In the genomic region with DNA sequence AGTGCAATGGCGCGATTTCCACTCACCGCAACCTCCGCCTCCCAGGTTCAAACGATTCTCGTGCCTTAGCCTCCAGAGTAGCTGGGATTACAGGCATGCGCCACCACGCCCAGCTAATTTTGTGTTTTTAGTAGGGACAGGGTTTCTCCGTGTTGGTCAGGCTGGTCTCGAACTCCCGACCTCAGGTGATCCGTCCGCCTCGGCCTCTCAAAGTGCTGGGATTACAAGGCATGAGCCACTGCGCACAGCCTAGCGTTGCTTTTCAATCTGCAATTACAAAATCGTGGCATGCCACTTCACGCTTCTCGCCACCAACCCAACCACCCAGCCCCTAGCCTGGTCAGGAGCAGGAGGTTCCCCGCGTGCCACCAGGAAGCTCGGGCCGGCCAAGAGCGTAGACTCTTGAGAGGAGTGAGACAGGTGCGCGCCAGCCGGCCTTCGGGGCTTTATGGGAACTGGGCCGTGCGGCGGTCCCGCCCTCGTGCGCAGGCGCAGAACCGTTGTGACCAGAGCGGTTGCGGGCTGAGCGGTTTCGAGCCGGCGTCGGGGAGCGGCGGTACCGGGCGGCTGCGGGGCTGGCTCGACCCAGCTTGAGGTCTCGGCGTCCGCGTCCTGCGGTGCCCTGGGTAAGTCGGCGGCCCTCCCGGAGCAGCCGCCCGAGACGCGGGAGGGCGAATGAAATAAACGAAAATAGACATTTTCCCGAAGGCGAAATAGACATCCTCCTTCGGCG, we compare ENCODE assay signal across 8 cellular contexts. TPM values are rescaled to one million over a fixed set of nuclear protein-coding genes. Genes with fewer than 3 reads are reported as not detected.
DNase-seq lines count a peak whose midpoint lies in the region; ATAC-seq, FAIRE-seq and TF ChIP-seq lines count a peak whose summit lies in the region.

Gene ASRGL1 (plus strand): TSS at position 500 of the 733 bp plus-strand sequence. CDS start 530 bp downstream, outside the sequence.

- H3K27ac Mint-ChIP-seq in CD4-positive, alpha-beta T cell = no peak within 1 kb of the TSS

- no peak within 1 kb of the TSS for H3K27ac ChIP-seq in CD4-positive, alpha-beta T cell (ENCODE audit: low read depth, low read length)
- peak within 1 kb of the TSS; percentile 65 to 81 for H3K27ac ChIP-seq in kidney (ENCODE audit: low read depth in 2 of 2, low read length in 2 of 2)

- no peaks in the 10 kb centered on the region for H3K36me3 ChIP-seq in H7 (replicated peaks; ENCODE audit: control insufficient read depth, insufficient read depth, low read length)
- H3K36me3 ChIP-seq in kidney (ENCODE audit: control insufficient read depth in 1 of 2, insufficient read depth in 2 of 2, low read length in 2 of 2) = no peaks in the 10 kb centered on the region

- no peaks in the 10 kb centered on the region for H3K36me3 Mint-ChIP-seq in CD4-positive, alpha-beta T cell (ENCODE audit: low read depth)

- H3K27me3 ChIP-seq in CD4-positive, alpha-beta T cell (ENCODE audit: control insufficient read depth, insufficient read depth, low read length) = peaks cover 4% of the 10 kb centered on the region
- H3K27me3 ChIP-seq in H7 (ENCODE audit: control insufficient read depth, insufficient read depth, low read length) = peaks cover 4% of the 10 kb centered on the region; the same call in 1 of the 2 replicates

- peaks cover 8 to 19% of the 10 kb centered on the region in 2 donors for H3K4me1 ChIP-seq in kidney (ENCODE audit: control insufficient read depth in 1 of 2, insufficient read depth in 1 of 2, low read depth in 1 of 2, low read length in 2 of 2)

- FAIRE-seq in kidney (lab: Jason Lieb, UNC) = no peak

- peak; percentile 53 to 78 (median 67) for DNase-seq in CD4-positive, alpha-beta T cell
- peak; percentile 93 for DNase-seq in H7
- peak; percentile 81 for DNase-seq in NCI-H2171 treated with DMSO at 0.1 percent for 48 hours (lab: John Stamatoyannopoulos, UW)
- peak; percentile 85 for DNase-seq in activated CD4-positive, CD25-positive, alpha-beta regulatory T cell treated with anti-CD3 and anti-CD28 coated beads, Interleukin-2, amount 50 U/mL, for 72 hours
- peak; percentile 89 for DNase-seq in cerebellum (ENCODE audit: low spot score)
- DNase-seq in kidney = peak; percentile 95
- peak; percentile 42 to 74 (median 45) for DNase-seq in stimulated activated CD4-positive, alpha-beta T cell treated with anti-CD3 and anti-CD28 coated beads, Interleukin-12 subunit alpha, Interleukin-12 subunit beta, amount 100 ng/mL, for 48 hours (ENCODE audit: low read depth in 2 of 3, low spot score in 1 of 3)
- DNase-seq in NK-92 treated with Interleukin-12 subunit alpha and Interleukin-12 subunit beta, amount 100 ng/mL, for 24 hours (lab: John Stamatoyannopoulos, UW) = no peak

- H3K4me3 Mint-ChIP-seq in CD4-positive, alpha-beta T cell = peak within 1 kb of the TSS; percentile 87

- TF ChIP-seq CTCF in CD4-positive, alpha-beta T cell (IDR thresholded peaks at IDR 0.05) = no peak
- TF ChIP-seq CTCF in kidney (IDR thresholded peaks at IDR 0.05; ENCODE audit: borderline replicate concordance, extremely low read depth, insufficient read depth) = no peak

- intact Hi-C loops in CD4-positive, alpha-beta T cell (cut with DNase I, micrococcal nuclease) = no loop called here
- intact Hi-C loops in kidney (cut with DNase I) = no loop called here

- H3K4me3 ChIP-seq in H7 (ENCODE audit: insufficient read depth, low read depth, low read length) (peak within 1 kb of the TSS; percentile 82), kidney (ENCODE audit: low read length in 2 of 2) (peak within 1 kb of the TSS; percentile 23 to 83)

- peaks cover 45% of the 10 kb centered on the region for H3K27me3 Mint-ChIP-seq in CD4-positive, alpha-beta T cell

- CTCF ChIA-PET in CD4-positive, alpha-beta T cell (lab: Charles Lee) = no interaction called here

- no peaks in the 10 kb centered on the region for H3K9me3 ChIP-seq in CD4-positive, alpha-beta T cell (ENCODE audit: control insufficient read depth, low read length)
- H3K9me3 ChIP-seq in kidney (ENCODE audit: control insufficient read depth in 1 of 2, low read length in 2 of 2) = no peaks in the 10 kb centered on the region

- peaks cover 15% of the 10 kb centered on the region for H3K4me1 Mint-ChIP-seq in CD4-positive, alpha-beta T cell (ENCODE audit: low read depth)

- POLR2A ChIA-PET in CD4-positive, alpha-beta T cell (lab: Charles Lee) = interaction anchor here (0.8 to 1.6 kb wide), 3 partner anchors 23 to 254 kb away, joined by 3 to 4 read pairs (median 3); partner anchors contain the start of gene TUT1

- H3K9me3 Mint-ChIP-seq in CD4-positive, alpha-beta T cell = no peaks in the 10 kb centered on the region

- peak; percentile 62 for ATAC-seq in CD4-positive, alpha-beta T cell (ENCODE audit: poor library complexity)

- H3K9ac ChIP-seq in kidney (ENCODE audit: low read length in 2 of 2) = peak within 1 kb of the TSS in 1 of 2 donors; percentile 60

RNA-seq across cellular contexts. Expression of gene ASRGL1, which starts in this region (rescaled TPM):
- total RNA-seq in CD4-positive, alpha-beta T cell = under 1 TPM; 0.74 to 0.81 TPM
- 46.3 and 56.3 TPM in 2 replicates for total RNA-seq in H7 (2014; rRNA removed; shearing (Covaris generic))
- total RNA-seq in cerebellum = 30.6 TPM
- 62.2 TPM for total RNA-seq in kidney
- 85.6 TPM for polyA plus RNA-seq in kidney (ENCODE audit: insufficient read depth, low read depth, low replicate concordance)

Comparison
In these comparisons a context has a peak if more than half of its experiments do, and no peak if none do; other contexts are left out.
1. RNA of gene ASRGL1 (total RNA-seq): 62.2 TPM in kidney (single experiment), 46.3 to 56.3 TPM in H7 and 30.6 TPM in cerebellum (single experiment); 0.74 to 0.81 TPM in CD4-positive, alpha-beta T cell; every median in the first group is over 10 times any median in the second.
2. Peak in DNase-seq and ATAC-seq in CD4-positive, alpha-beta T cell; RNA of the gene not detected or under 1 TPM.